1 cellular context compared by ENCODE assay signal in the genomic region with DNA sequence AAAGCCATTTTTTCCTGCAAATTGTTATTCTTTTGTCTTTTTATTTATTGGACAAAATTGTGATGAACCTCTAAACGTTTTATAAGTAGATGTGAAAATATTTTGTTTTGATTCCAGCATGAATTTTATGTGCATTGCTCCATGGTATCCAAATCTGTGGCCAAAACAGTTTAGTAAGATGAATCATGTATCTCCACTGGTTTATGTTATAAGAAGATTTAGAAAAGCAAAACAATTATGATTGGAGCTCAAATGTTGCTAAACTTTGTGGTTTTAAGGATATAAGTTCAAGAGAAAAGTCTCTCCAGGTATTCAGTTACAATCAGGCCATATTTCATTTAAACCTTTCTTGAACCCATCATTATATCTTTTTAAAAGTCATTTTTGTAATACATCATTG.
TF ChIP-seq lines count a peak whose summit lies in the region.

No MANE protein-coding gene starts in this region.

TF ChIP-seq in IMR-90, 13 proteins besides CTCF, POLR2A, EP300 and RAD21:
- TF ChIP-seq MXI1 (IDR thresholded peaks at IDR 0.05; ENCODE audit: borderline replicate concordance, low read depth, low read length): no peak
- no peak for TF ChIP-seq RFX5 (IDR thresholded peaks at IDR 0.05; ENCODE audit: low read depth, low read length)
- TF ChIP-seq ELK1 (IDR thresholded peaks at IDR 0.05; ENCODE audit: borderline replicate concordance, low read depth, low read length): no peak
- peak; percentile 49 for TF ChIP-seq CEBPB (IDR thresholded peaks at IDR 0.05; ENCODE audit: low read depth, low read length)
- no peak for TF ChIP-seq USF2 (IDR thresholded peaks at IDR 0.05; ENCODE audit: low read depth, low read length)
- TF ChIP-seq SMC3 (IDR thresholded peaks at IDR 0.05; ENCODE audit: low read depth, low read length): no peak
- TF ChIP-seq MAFK (IDR thresholded peaks at IDR 0.05; ENCODE audit: low read depth, low read length): no peak
